ENCODE assay signal across 10 cellular contexts in genomic region chr13:112722433-112723250, GRCh38. TPM values are rescaled to one million over a fixed set of nuclear protein-coding genes. Genes with fewer than 3 reads are reported as not detected.
A peak's percentile ranks its signal among the peaks of the same experiment; 100 is the strongest.
DNase-seq lines count a peak whose midpoint lies in the region; ATAC-seq lines count a peak whose summit lies in the region.
"Had no signal": no experiment of that assay in that cellular context is flagged by ENCODE, and none has a peak within 500 bp of the region (broad histone marks: within the 10 kb centered on the region; RNA-seq: fewer than 3 reads in every experiment).

No MANE protein-coding gene starts in this region.

- H3K27me3 ChIP-seq in CD4-positive, CD25-positive, alpha-beta regulatory T cell (ENCODE audit: control insufficient read depth, insufficient read depth, low read length), result no peaks in the 10 kb centered on the region
- H3K27me3 ChIP-seq in MG63, result no peaks in the 10 kb centered on the region

- peaks cover 5% of the 10 kb centered on the region for H3K36me3 ChIP-seq in CD4-positive, CD25-positive, alpha-beta regulatory T cell (ENCODE audit: control insufficient read depth, insufficient read depth, low read length)
- H3K36me3 ChIP-seq in MG63 (no peaks in the 10 kb centered on the region), mesodermal cell (ENCODE audit: control insufficient read depth, insufficient read depth, low read length) (peaks cover 12% of the 10 kb centered on the region)

- peak overlapping the region in 2 of 3 donors; percentile 12 to 66 for H3K27ac Mint-ChIP-seq in CD4-positive, CD25-positive, alpha-beta regulatory T cell
- peak overlapping the region; percentile 4 for H3K27ac Mint-ChIP-seq in dendritic cell treated with granulocyte-macrophage colony-stimulating factor and Interleukin-4, amounts not matched to agents 40 ng/mL and 50 ng/mL, for 4 days

- H3K27me3 Mint-ChIP-seq in CD4-positive, CD25-positive, alpha-beta regulatory T cell, result no peaks in the 10 kb centered on the region
- H3K27me3 Mint-ChIP-seq in dendritic cell treated with granulocyte-macrophage colony-stimulating factor and Interleukin-4, amounts not matched to agents 40 ng/mL and 50 ng/mL, for 4 days, result no peaks in the 10 kb centered on the region

- no peaks in the 10 kb centered on the region for H3K9me3 ChIP-seq in CD4-positive, CD25-positive, alpha-beta regulatory T cell (ENCODE audit: control insufficient read depth in 2 of 2, low read length in 2 of 2)
- H3K9me3 ChIP-seq in MG63 (no peaks in the 10 kb centered on the region), mesodermal cell (ENCODE audit: control insufficient read depth, low read length) (peaks cover 3% of the 10 kb centered on the region)

- H3K27ac ChIP-seq in CD4-positive, CD25-positive, alpha-beta regulatory T cell (ENCODE audit: insufficient read depth, low read length, poor library complexity, severe bottlenecking), result no peak overlapping the region
- H3K27ac ChIP-seq in mesodermal cell (ENCODE audit: low read depth, low read length, severe bottlenecking), result peak overlapping the region; percentile 98

- peaks cover 11 to 42% (median 22%) of the 10 kb centered on the region in 4 donors for H3K4me1 Mint-ChIP-seq in CD4-positive, CD25-positive, alpha-beta regulatory T cell
- peaks cover 57% of the 10 kb centered on the region for H3K4me1 Mint-ChIP-seq in dendritic cell treated with granulocyte-macrophage colony-stimulating factor and Interleukin-4, amounts not matched to agents 40 ng/mL and 50 ng/mL, for 4 days (ENCODE audit: low read depth)

- peaks cover 11% of the 10 kb centered on the region for H3K4me1 ChIP-seq in CD4-positive, CD25-positive, alpha-beta regulatory T cell (ENCODE audit: control insufficient read depth, insufficient read depth, low read length, poor library complexity, severe bottlenecking)
- H3K4me1 ChIP-seq in mesodermal cell (ENCODE audit: control insufficient read depth, insufficient read depth, low read length, poor library complexity, severe bottlenecking), result peaks cover 41% of the 10 kb centered on the region

- H3K4me3 Mint-ChIP-seq in CD4-positive, CD25-positive, alpha-beta regulatory T cell, result peak overlapping the region in 1 of 4 donors; percentile 4
- H3K4me3 Mint-ChIP-seq in dendritic cell treated with granulocyte-macrophage colony-stimulating factor and Interleukin-4, amounts not matched to agents 40 ng/mL and 50 ng/mL, for 4 days, result no peak overlapping the region

- intact Hi-C loops in dendritic cell treated with granulocyte-macrophage colony-stimulating factor and Interleukin-4, amounts not matched to agents 40 ng/mL and 50 ng/mL, for 4 days (cut with micrococcal nuclease), result no loop called here

- ATAC-seq in CD4-positive, CD25-positive, alpha-beta regulatory T cell (ENCODE audit: low read depth in 2 of 2), result no peak
- ATAC-seq in HG02938 (IDR thresholded peaks at IDR 0.05; ENCODE audit: unreplicated experiment) (no peak), GM18520 (IDR thresholded peaks at IDR 0.05; ENCODE audit: unreplicated experiment) (no peak), GM19328 (IDR thresholded peaks at IDR 0.05; ENCODE audit: unreplicated experiment) (no peak)

- DNase-seq in CD4-positive, CD25-positive, alpha-beta regulatory T cell, result no peak
- peak; percentile 68 for DNase-seq in MG63
- no peak for DNase-seq in activated CD4-positive, CD25-positive, alpha-beta regulatory T cell (lab: John Stamatoyannopoulos, UW)
- DNase-seq: cortex of kidney, NCI-H1930 had no signal

- no peak overlapping the region for H3K4me3 ChIP-seq in CD4-positive, CD25-positive, alpha-beta regulatory T cell (ENCODE audit: low read depth, low read length)
- H3K4me3 ChIP-seq in MG63, result no peak overlapping the region
- no peak overlapping the region for H3K4me3 ChIP-seq in mesodermal cell (ENCODE audit: extremely low read depth, insufficient read depth, low read length, poor library complexity, severe bottlenecking)

- 76 to 84% methylated on average over 11 to 15 of the region's 19 CpGs for WGBS in mesodermal cell (ENCODE audit: insufficient coverage in 2 of 2), 2 experiments

- H3K9me3 Mint-ChIP-seq in CD4-positive, CD25-positive, alpha-beta regulatory T cell, result no peaks in the 10 kb centered on the region
- H3K9me3 Mint-ChIP-seq in dendritic cell treated with granulocyte-macrophage colony-stimulating factor and Interleukin-4, amounts not matched to agents 40 ng/mL and 50 ng/mL, for 4 days, result no peaks in the 10 kb centered on the region

- H3K36me3 Mint-ChIP-seq in CD4-positive, CD25-positive, alpha-beta regulatory T cell, result peaks cover 8% of the 10 kb centered on the region
- peaks cover 34% of the 10 kb centered on the region for H3K36me3 Mint-ChIP-seq in dendritic cell treated with granulocyte-macrophage colony-stimulating factor and Interleukin-4, amounts not matched to agents 40 ng/mL and 50 ng/mL, for 4 days (ENCODE audit: low read depth)

RNA-seq across cellular contexts. Expression of gene ATP11A, which starts 32.8 kb away (rescaled TPM):
- total RNA-seq in CD4-positive, CD25-positive, alpha-beta regulatory T cell, result 75.7 TPM
- polyA plus RNA-seq in CD4-positive, CD25-positive, alpha-beta regulatory T cell, result 1 to 10 TPM; 3.8 to 6.6 (median 4.9) TPM
- 2.5 and 2.7 TPM in 2 replicates for total RNA-seq in MG63 (2014; rRNA removed; shearing (Covaris generic); ENCODE audit: low replicate concordance)
- polyA plus RNA-seq in mesodermal cell (2013, experiment 1 of 2), result 44.3 TPM
- 38.8 TPM for polyA plus RNA-seq in mesodermal cell (2013, experiment 2 of 2)

Comparison
In these comparisons a context has a peak if more than half of its experiments do, and no peak if none do; other contexts are left out.
1. RNA of gene ATP11A, which starts 32.8 kb away (total RNA-seq): 75.7 TPM in CD4-positive, CD25-positive, alpha-beta regulatory T cell (single experiment); 2.5 to 2.7 TPM in MG63; every median in the first group is over 10 times any median in the second.